ENCODE assay signal across 8 cellular contexts in genomic region chr1:33346921-33347649, GRCh38. TPM values are rescaled to one million over a fixed set of nuclear protein-coding genes. Genes with fewer than 3 reads are reported as not detected.
DNase-seq lines count a peak whose midpoint lies in the region; ATAC-seq and TF ChIP-seq lines count a peak whose summit lies in the region.

No MANE protein-coding gene starts in this region.

- no peak overlapping the region for H2BK120ac ChIP-seq in H9 (ENCODE audit: low read depth, low read length, poor library complexity, severe bottlenecking)

- DNase-seq in CD4-positive, alpha-beta memory T cell: no peak
- DNase-seq in ascending aorta (ENCODE audit: low spot score in 2 of 2): peak in 1 of 2 donors; percentile 90
- peak; percentile 96 for DNase-seq in iris pigment epithelial cell (ENCODE audit: low read depth)
- DNase-seq in spleen: no peak
- no peak for DNase-seq in H9

- no peak overlapping the region for H3K23ac ChIP-seq in H9 (ENCODE audit: insufficient read length, low read depth, low read length)

- POLR2A ChIA-PET in CD4-positive, alpha-beta memory T cell (lab: Charles Lee; ENCODE audit: partially characterized antibody): interaction anchor here (1.2 to 3.1 kb wide), 2 partner anchors 7 to 220 kb away, joined by 3 to 17 read pairs; no protein-coding TSS in a partner anchor

- H3K27me3 Mint-ChIP-seq in CD4-positive, alpha-beta memory T cell: no peaks in the 10 kb centered on the region
- H3K27me3 Mint-ChIP-seq in H9 (ENCODE audit: low read depth): peaks cover 76% of the 10 kb centered on the region

- no peak overlapping the region for H3K56ac ChIP-seq in H9 (ENCODE audit: insufficient read length, low read depth, low read length)

- H3K27me3 ChIP-seq in CD4-positive, alpha-beta memory T cell (ENCODE audit: insufficient read depth, low read length): no peaks in the 10 kb centered on the region
- H3K27me3 ChIP-seq in Loucy (ENCODE audit: insufficient read depth, low read length, poor library complexity, severe bottlenecking): no peaks in the 10 kb centered on the region
- no peaks in the 10 kb centered on the region for H3K27me3 ChIP-seq in ascending aorta
- no peaks in the 10 kb centered on the region for H3K27me3 ChIP-seq in spleen (replicated peaks in 1 of 7)
- peaks cover 33% of the 10 kb centered on the region for H3K27me3 ChIP-seq in H9 (ENCODE audit: insufficient read depth, low read length)

- no peak overlapping the region for H4K91ac ChIP-seq in H9 (ENCODE audit: insufficient read length, low read depth, low read length)

- TF ChIP-seq CTCF in Loucy (conservative IDR thresholded peaks at IDR 0.05; ENCODE audit: low read length) (no peak), ascending aorta (IDR thresholded peaks at IDR 0.05) (no peak), spleen (IDR thresholded peaks at IDR 0.05 in 8 of 11, conservative IDR thresholded peaks at IDR 0.05 in 3 of 11) (peak in 1 of 11 experiments; percentile 12), H9 (conservative IDR thresholded peaks at IDR 0.05) (no peak)

- WGBS in spleen, 5 donors: 35 to 56% (median 42%) methylated on average over 2 of the region's 2 CpGs
- WGBS in H9 (ENCODE audit: extremely low coverage, insufficient read length, low lambda C conversion rate): no CpG with 5 or more reads among the region's 2 CpGs

- no peak overlapping the region for H2BK5ac ChIP-seq in H9 (ENCODE audit: insufficient read length, low read length)

- peak overlapping the region; percentile 9 to 77 (median 61) for H3K27ac Mint-ChIP-seq in CD4-positive, alpha-beta memory T cell
- 0 out of 7 replicates have a peak overlapping the region, but pooled peaks of 1 of the 3 experiments have one; percentile 17 for H3K27ac Mint-ChIP-seq in H9

- H4K5ac ChIP-seq in H9 (ENCODE audit: insufficient read length, low read depth, low read length): no peak overlapping the region

- H4K20me1 ChIP-seq in Loucy (ENCODE audit: insufficient read depth, low read length, poor library complexity, severe bottlenecking): peaks cover 63% of the 10 kb centered on the region
- H4K20me1 ChIP-seq in H9 (ENCODE audit: control insufficient read depth, insufficient read depth, insufficient read length): no peaks in the 10 kb centered on the region

- no peak overlapping the region for H2AK5ac ChIP-seq in H9 (ENCODE audit: insufficient read length, low read length)

- no peak overlapping the region for H3K14ac ChIP-seq in H9 (ENCODE audit: insufficient read depth, low read length)

- H3K9ac ChIP-seq in Loucy (ENCODE audit: low read depth, low read length, poor library complexity, severe bottlenecking) (peak overlapping the region; percentile 90), H9 (ENCODE audit: extremely low read depth, insufficient read length, low read length) (no peak overlapping the region)

- CTCF ChIA-PET in CD4-positive, alpha-beta memory T cell (lab: Charles Lee; ENCODE audit: partially characterized antibody): no interaction called here

- H3K4me3 Mint-ChIP-seq in CD4-positive, alpha-beta memory T cell: peak overlapping the region; percentile 27 to 95 (median 70)
- peak overlapping the region in 1 of 2 experiments; percentile 12; a peak in 1 of 5 replicates for H3K4me3 Mint-ChIP-seq in H9

- TF ChIP-seq POLR2A in spleen (IDR thresholded peaks at IDR 0.05): peak in 2 of 3 donors; percentile 61 to 85

- H3K79me2 ChIP-seq in Loucy (ENCODE audit: insufficient read depth, low read length) (peaks cover 92% of the 10 kb centered on the region), H9 (ENCODE audit: insufficient read depth, low read length) (no peaks in the 10 kb centered on the region)

- H3K36me3 Mint-ChIP-seq in CD4-positive, alpha-beta memory T cell: peaks cover 4 to 25% of the 10 kb centered on the region in 2 donors
- H3K36me3 Mint-ChIP-seq in H9 (ENCODE audit: insufficient read depth in 1 of 3, low read depth in 3 of 3): no peaks in the 10 kb centered on the region; a peak in 1 of 7 replicates

- intact Hi-C loops in CD4-positive, alpha-beta memory T cell (cut with micrococcal nuclease): loop anchor here (5.0 kb wide), 2 partner anchors 50 to 220 kb away; no protein-coding TSS in a partner anchor
- intact Hi-C loops in ascending aorta (cut with DNase I) (loop anchor here (1.0 to 10.0 kb wide), 4 partner anchors 14 to 1392 kb away; partner anchors contain the start of genes TRIM62 and ZSCAN20), spleen (cut with DNase I; ENCODE audit: low total_unique reads) (no loop called here)

- H3K18ac ChIP-seq in H9 (ENCODE audit: insufficient read length, low read depth, low read length): no peak overlapping the region

- no peak overlapping the region for H3T11ph ChIP-seq in H9 (ENCODE audit: low read length)

- H2BK15ac ChIP-seq in H9 (ENCODE audit: low read depth, low read length): no peak overlapping the region

- no peaks in the 10 kb centered on the region for H3K9me3 ChIP-seq in CD4-positive, alpha-beta memory T cell (ENCODE audit: control insufficient read depth in 1 of 2, low read length in 2 of 2)
- H3K9me3 ChIP-seq in Loucy (ENCODE audit: insufficient read depth, low read depth, low read length) (no peaks in the 10 kb centered on the region), ascending aorta (no peaks in the 10 kb centered on the region), spleen (no peaks in the 10 kb centered on the region), H9 (ENCODE audit: control insufficient read depth, low read depth, low read length) (no peaks in the 10 kb centered on the region)

- H3K9me2 ChIP-seq in Loucy (replicated peaks; ENCODE audit: low read depth, low read length): no peaks in the 10 kb centered on the region

- peaks cover 12% of the 10 kb centered on the region for H3K23me2 ChIP-seq in H9 (ENCODE audit: insufficient read length, low read depth, low read length, poor library complexity, severe bottlenecking)

- ATAC-seq in HG03460 (IDR thresholded peaks at IDR 0.05; ENCODE audit: unreplicated experiment) (no peak), HG03159 (IDR thresholded peaks at IDR 0.05; ENCODE audit: unreplicated experiment) (no peak)

- peaks cover 30 to 75% (median 55%) of the 10 kb centered on the region in 4 donors for H3K4me1 Mint-ChIP-seq in CD4-positive, alpha-beta memory T cell
- H3K4me1 Mint-ChIP-seq in H9: peaks cover 50 to 66% of the 10 kb centered on the region in 2 experiments

- no peak overlapping the region for H2BK12ac ChIP-seq in H9 (ENCODE audit: insufficient read length, low read depth, low read length)

- no peak overlapping the region for H3K4me3 ChIP-seq in CD4-positive, alpha-beta memory T cell (ENCODE audit: low read length in 2 of 2)
- H3K4me3 ChIP-seq in Loucy (ENCODE audit: low read length, poor library complexity, severe bottlenecking): peak overlapping the region; percentile 91
- H3K4me3 ChIP-seq in ascending aorta: peak overlapping the region; percentile 87 to 99
- peak overlapping the region; percentile 67 to 93 (median 82) for H3K4me3 ChIP-seq in spleen

- H3K9me3 Mint-ChIP-seq in CD4-positive, alpha-beta memory T cell: no peaks in the 10 kb centered on the region
- H3K9me3 Mint-ChIP-seq in H9: peaks cover 0 to 3% of the 10 kb centered on the region in 2 experiments; a peak in 2 of 5 replicates

- H3F3A ChIP-seq in Loucy (ENCODE audit: low read depth): no peaks in the 10 kb centered on the region

- no peak overlapping the region for H2AFZ ChIP-seq in Loucy (ENCODE audit: low read length)
- H2AFZ ChIP-seq in H9 (ENCODE audit: low read length): no peak overlapping the region

- H3K4me2 ChIP-seq in Loucy (ENCODE audit: low read depth, low read length, poor library complexity, severe bottlenecking) (peak overlapping the region; percentile 92), H9 (ENCODE audit: insufficient read depth, insufficient read length, low read length) (no peak overlapping the region)

- H2BK20ac ChIP-seq in H9 (ENCODE audit: low read depth, low read length, poor library complexity, severe bottlenecking): no peak overlapping the region

- no peaks in the 10 kb centered on the region for H3K79me1 ChIP-seq in H9 (ENCODE audit: insufficient read depth, low read depth, low read length, poor library complexity, severe bottlenecking)

- no peaks in the 10 kb centered on the region for H3K36me3 ChIP-seq in CD4-positive, alpha-beta memory T cell (ENCODE audit: insufficient read depth, low read length)
- H3K36me3 ChIP-seq in Loucy (ENCODE audit: insufficient read depth, low read length) (no peaks in the 10 kb centered on the region), ascending aorta (peaks cover 6 to 25% of the 10 kb centered on the region in 2 donors), spleen (peaks cover 0 to 43% (median 4%) of the 10 kb centered on the region in 6 donors)

- no peak overlapping the region for H3K27ac ChIP-seq in CD4-positive, alpha-beta memory T cell (ENCODE audit: low read depth, low read length)
- H3K27ac ChIP-seq in ascending aorta: peak overlapping the region; percentile 91 to 100
- peak overlapping the region; percentile 76 to 99 (median 98) for H3K27ac ChIP-seq in spleen
- H3K27ac ChIP-seq in H9 (ENCODE audit: insufficient read length, low read depth, low read length): no peak overlapping the region

- peaks cover 47% of the 10 kb centered on the region for H3K4me1 ChIP-seq in CD4-positive, alpha-beta memory T cell (ENCODE audit: insufficient read depth, low read length)
- peaks cover 73% of the 10 kb centered on the region for H3K4me1 ChIP-seq in Loucy (ENCODE audit: insufficient read depth, low read length, poor library complexity, severe bottlenecking)
- H3K4me1 ChIP-seq in ascending aorta: peaks cover 22 to 51% of the 10 kb centered on the region in 2 donors
- peaks cover 37 to 86% (median 73%) of the 10 kb centered on the region in 6 donors for H3K4me1 ChIP-seq in spleen
- H3K4me1 ChIP-seq in H9 (ENCODE audit: insufficient read depth, low read length): peaks cover under 1% of the 10 kb centered on the region; the same call in 1 of the 2 replicates

- no peak overlapping the region for H3K4ac ChIP-seq in H9 (ENCODE audit: low read depth, low read length)

- no peak overlapping the region for H4K8ac ChIP-seq in H9 (replicated peaks; ENCODE audit: insufficient read length, low read depth, low read length)

RNA-seq across cellular contexts. Expression of gene A3GALT2, which starts 26.2 kb away (rescaled TPM):
- not detected for total RNA-seq in CD4-positive, alpha-beta memory T cell
- polyA plus RNA-seq in CD4-positive, alpha-beta memory T cell: not detected
- total RNA-seq in ascending aorta: not detected
- 1 to 10 TPM in 1 of 7 donors, under 1 TPM in 1, not detected in 5; 0.47 to 1.6 TPM for total RNA-seq in spleen
- under 1 TPM in 1 of 3 donors, not detected in 2; 0.10 TPM for polyA plus RNA-seq in spleen
- total RNA-seq in H9 (2021): not detected in 2 replicates

Comparison
In these comparisons a context has a peak if more than half of its experiments do, and no peak if none do; other contexts are left out.
1. H3K27ac ChIP-seq: peak in ascending aorta (2 of 2) and spleen (8 of 8); none in CD4-positive, alpha-beta memory T cell (single experiment) and H9 (single experiment).
2. H3K4me3 ChIP-seq: peak in Loucy (single experiment), ascending aorta (2 of 2) and spleen (8 of 8); none in CD4-positive, alpha-beta memory T cell (0 of 2).